ENCODE assay signal across 1 cellular context in the genomic region with DNA sequence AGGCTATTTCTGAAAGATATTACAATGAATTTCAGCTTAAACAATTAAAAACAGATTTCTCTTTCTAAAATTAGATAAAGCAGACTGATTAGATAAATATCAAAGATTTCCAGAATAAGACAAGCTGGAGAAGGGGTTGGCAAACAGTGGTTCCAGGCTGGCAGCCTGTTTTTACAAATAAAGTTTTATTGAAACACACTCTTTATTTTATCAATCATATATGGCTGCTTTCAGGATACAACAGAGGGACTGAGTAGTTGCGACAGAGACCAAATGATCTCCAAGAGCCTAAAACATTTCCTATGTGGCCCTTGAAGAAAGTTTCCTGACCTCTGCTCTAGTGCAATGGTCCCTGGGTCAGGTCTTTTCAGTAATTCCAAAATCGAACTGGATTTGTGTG.
TF ChIP-seq lines count a peak whose summit lies in the region.

No MANE protein-coding gene starts in this region.

TF ChIP-seq in K562, 482 proteins besides CTCF, POLR2A, EP300 and RAD21 (continued from another document):
- TF ChIP-seq, protein P1, sequence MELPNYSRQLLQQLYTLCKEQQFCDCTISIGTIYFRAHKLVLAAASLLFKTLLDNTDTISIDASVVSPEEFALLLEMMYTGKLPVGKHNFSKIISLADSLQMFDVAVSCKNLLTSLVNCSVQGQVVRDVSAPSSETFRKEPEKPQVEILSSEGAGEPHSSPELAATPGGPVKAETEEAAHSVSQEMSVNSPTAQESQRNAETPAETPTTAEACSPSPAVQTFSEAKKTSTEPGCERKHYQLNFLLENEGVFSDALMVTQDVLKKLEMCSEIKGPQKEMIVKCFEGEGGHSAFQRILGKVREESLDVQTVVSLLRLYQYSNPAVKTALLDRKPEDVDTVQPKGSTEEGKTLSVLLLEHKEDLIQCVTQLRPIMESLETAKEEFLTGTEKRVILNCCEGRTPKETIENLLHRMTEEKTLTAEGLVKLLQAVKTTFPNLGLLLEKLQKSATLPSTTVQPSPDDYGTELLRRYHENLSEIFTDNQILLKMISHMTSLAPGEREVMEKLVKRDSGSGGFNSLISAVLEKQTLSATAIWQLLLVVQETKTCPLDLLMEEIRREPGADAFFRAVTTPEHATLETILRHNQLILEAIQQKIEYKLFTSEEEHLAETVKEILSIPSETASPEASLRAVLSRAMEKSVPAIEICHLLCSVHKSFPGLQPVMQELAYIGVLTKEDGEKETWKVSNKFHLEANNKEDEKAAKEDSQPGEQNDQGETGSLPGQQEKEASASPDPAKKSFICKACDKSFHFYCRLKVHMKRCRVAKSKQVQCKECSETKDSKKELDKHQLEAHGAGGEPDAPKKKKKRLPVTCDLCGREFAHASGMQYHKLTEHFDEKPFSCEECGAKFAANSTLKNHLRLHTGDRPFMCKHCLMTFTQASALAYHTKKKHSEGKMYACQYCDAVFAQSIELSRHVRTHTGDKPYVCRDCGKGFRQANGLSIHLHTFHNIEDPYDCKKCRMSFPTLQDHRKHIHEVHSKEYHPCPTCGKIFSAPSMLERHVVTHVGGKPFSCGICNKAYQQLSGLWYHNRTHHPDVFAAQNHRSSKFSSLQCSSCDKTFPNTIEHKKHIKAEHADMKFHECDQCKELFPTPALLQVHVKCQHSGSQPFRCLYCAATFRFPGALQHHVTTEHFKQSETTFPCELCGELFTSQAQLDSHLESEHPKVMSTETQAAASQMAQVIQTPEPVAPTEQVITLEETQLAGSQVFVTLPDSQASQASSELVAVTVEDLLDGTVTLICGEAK (IDR thresholded peaks at IDR 0.05): peak; percentile 96
- TF ChIP-seq, protein P1 (CRISPR knock-in tag; IDR thresholded peaks at IDR 0.05): peak; percentile 70
